In genomic region chr18:9017170-9017899, GRCh38 we compare ENCODE assay signal across 8 cellular contexts.
DNase-seq lines count a peak whose midpoint lies in the region; ATAC-seq and TF ChIP-seq lines count a peak whose summit lies in the region.

No MANE protein-coding gene starts in this region.

- 44% methylated on average over 8 of the region's 34 CpGs; no CpG with 5 or more reads in 1 of the 2 donors for WGBS in gastroesophageal sphincter (ENCODE audit: low coverage in 1 of 2), 2 donors
- 16 to 22% methylated on average over 33 to 34 of the region's 34 CpGs for WGBS in tibial nerve, 2 donors

- peak overlapping the region in 3 of 4 donors; percentile 72 to 77 (median 76) for H3K27ac ChIP-seq in gastroesophageal sphincter
- peak overlapping the region in 3 of 4 donors; percentile 0 to 64 (median 62) for H3K27ac ChIP-seq in tibial nerve

- H3K4me3 ChIP-seq in gastroesophageal sphincter: peak overlapping the region in 1 of 2 donors; percentile 31
- peak overlapping the region in 3 of 4 donors; percentile 29 to 40 (median 33) for H3K4me3 ChIP-seq in tibial nerve

- no peaks in the 10 kb centered on the region for H3K36me3 ChIP-seq in gastroesophageal sphincter
- H3K36me3 ChIP-seq in tibial nerve: no peaks in the 10 kb centered on the region

- H3K27me3 ChIP-seq in gastroesophageal sphincter (no peaks in the 10 kb centered on the region), tibial nerve (no peaks in the 10 kb centered on the region)

- H3K9me3 ChIP-seq in gastroesophageal sphincter: no peaks in the 10 kb centered on the region
- no peaks in the 10 kb centered on the region for H3K9me3 ChIP-seq in tibial nerve

- DNase-seq in RKO (ENCODE audit: low spot score): peak; percentile 98
- peak; percentile 9 for DNase-seq in activated gamma-delta T cell (lab: John Stamatoyannopoulos, UW)
- DNase-seq in pons (ENCODE audit: low spot score): peak; percentile 39
- DNase-seq in tibial nerve (ENCODE audit: low spot score in 2 of 2): peak; percentile 24 to 44
- no peak for DNase-seq in DMS114 treated with DMSO at 0.1 percent for 48 hours (lab: John Stamatoyannopoulos, UW; ENCODE audit: unreplicated experiment)

- H3K4me1 ChIP-seq in gastroesophageal sphincter (peaks cover 0 to 22% (median 6%) of the 10 kb centered on the region in 3 donors), tibial nerve (peaks cover 0 to 16% (median 4%) of the 10 kb centered on the region in 4 donors)

- TF ChIP-seq CTCF in gastroesophageal sphincter (IDR thresholded peaks at IDR 0.05) (no peak), tibial nerve (IDR thresholded peaks at IDR 0.05) (no peak)

- TF ChIP-seq EP300 in gastroesophageal sphincter (IDR thresholded peaks at IDR 0.05) (no peak), tibial nerve (IDR thresholded peaks at IDR 0.05) (no peak)

- TF ChIP-seq POLR2A in gastroesophageal sphincter (IDR thresholded peaks at IDR 0.05) (no peak), tibial nerve (IDR thresholded peaks at IDR 0.05) (no peak)

- ATAC-seq in GM18858 (IDR thresholded peaks at IDR 0.05; ENCODE audit: unreplicated experiment) (peak; percentile 76), HG02973 (IDR thresholded peaks at IDR 0.05; ENCODE audit: unreplicated experiment) (peak; percentile 81), gastroesophageal sphincter (peak; percentile 94)
